Comparison of ENCODE assay signal across 18 cellular contexts in the genomic region with DNA sequence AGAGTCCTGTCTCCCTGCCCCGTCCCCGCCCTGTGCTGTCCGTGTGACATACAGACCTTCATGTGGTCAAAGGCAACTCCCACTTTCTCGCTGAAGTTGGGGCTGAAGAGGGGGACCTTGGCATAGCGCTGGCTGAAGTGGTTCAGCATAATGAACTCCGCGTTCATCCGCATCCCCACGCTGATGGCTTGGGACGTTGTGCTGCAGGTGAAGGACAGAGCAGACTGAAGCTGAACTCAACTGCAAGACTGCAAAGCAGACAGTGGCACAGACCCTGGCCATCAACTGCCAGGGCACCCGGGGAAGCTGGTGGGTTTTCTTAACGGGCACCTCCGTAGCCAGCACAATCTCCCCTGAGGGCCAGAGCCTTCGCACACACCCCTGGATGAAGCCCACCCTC. TPM values are rescaled to one million over a fixed set of nuclear protein-coding genes. Genes with fewer than 3 reads are reported as not detected.
DNase-seq lines count a peak whose midpoint lies in the region; ATAC-seq lines count a peak whose summit lies in the region.
"Had no signal": no experiment of that assay in that cellular context is flagged by ENCODE, and none has a peak within 500 bp of the region (broad histone marks: within the 10 kb centered on the region; RNA-seq: fewer than 3 reads in every experiment).

No MANE protein-coding gene starts in this region.

- H3K4me1 Mint-ChIP-seq in IgD-negative memory B cell: peaks cover 3 to 8% (median 4%) of the 10 kb centered on the region in 3 donors

- H4K20me1 ChIP-seq in BLaER1: peaks cover 35% of the 10 kb centered on the region

- H3K27ac ChIP-seq in BLaER1: peak overlapping the region; percentile 52
- H3K27ac ChIP-seq: 22Rv1 had no signal

- H3K9me3 ChIP-seq in BLaER1: no peaks in the 10 kb centered on the region

- 0 out of 2 replicates have a peak overlapping the region, but pooled peaks have one; percentile 44 for H3K9ac ChIP-seq in BLaER1

- peak overlapping the region in 2 of 3 donors; percentile 50 to 67 for H3K27ac Mint-ChIP-seq in IgD-negative memory B cell
- H3K27ac Mint-ChIP-seq: B cell had no signal

- H3K27me3 Mint-ChIP-seq in IgD-negative memory B cell: no peaks in the 10 kb centered on the region
- H3K27me3 Mint-ChIP-seq: B cell; CD4-positive, alpha-beta memory T cell had no signal

- intact Hi-C loops in posterior vena cava (cut with DNase I): no loop called here

- H3K9me3 Mint-ChIP-seq in IgD-negative memory B cell: no peaks in the 10 kb centered on the region

- H3K36me3 ChIP-seq in BLaER1: peaks cover 87% of the 10 kb centered on the region

- no peaks in the 10 kb centered on the region; the same call in 1 of the 2 replicates for H3K27me3 ChIP-seq in BLaER1

- H3K36me3 Mint-ChIP-seq in IgD-negative memory B cell: peaks cover 4% of the 10 kb centered on the region

- no peak for ATAC-seq in GM19351 (IDR thresholded peaks at IDR 0.05; ENCODE audit: unreplicated experiment)
- no peak for ATAC-seq in HG02840 (IDR thresholded peaks at IDR 0.05; ENCODE audit: low FRiP score, unreplicated experiment)

- no peak overlapping the region for H3K4me3 ChIP-seq in BLaER1

- peaks cover 65% of the 10 kb centered on the region for H3K4me1 ChIP-seq in BLaER1

- H3K4me2 ChIP-seq in BLaER1: peak overlapping the region; percentile 59

- DNase-seq in activated effector memory CD4-positive, alpha-beta T cell treated with anti-CD3 and anti-CD28 coated beads, Interleukin-2, amount 50 U/mL, for 16 hours: peak; percentile 58
- no peak for DNase-seq in activated effector memory CD4-positive, alpha-beta T cell treated with Interleukin-2 at 50 U/mL for 16 hours
- DNase-seq in posterior vena cava (ENCODE audit: low spot score) (peak; percentile 42), SW 1271 (lab: John Stamatoyannopoulos, UW) (no peak)
- DNase-seq: Calu3; CD4-positive, alpha-beta memory T cell; COR-L47; DMS53; DMS79 treated with DMSO at 0.1 percent for 48 hours; GF-D8; GOT3; HCEC 1CT had no signal

- no peak overlapping the region for H3K4me3 Mint-ChIP-seq in IgD-negative memory B cell
- H3K4me3 Mint-ChIP-seq: B cell; CD4-positive, alpha-beta memory T cell had no signal

RNA-seq across cellular contexts. Expression of a gene that starts 24.2 kb away (rescaled TPM):
- polyA plus RNA-seq in IgD-negative memory B cell: 56.3 TPM
- 10 to 100 TPM; 39.8 to 44.1 TPM for total RNA-seq in posterior vena cava

Comparison
In these comparisons a context has a peak if more than half of its experiments do, and no peak if none do; other contexts are left out.
1. DNase-seq: peak in activated effector memory CD4-positive, alpha-beta T cell treated with anti-CD3 and anti-CD28 coated beads, Interleukin-2, amount 50 U/mL, for 16 hours (single experiment) and posterior vena cava (single experiment); none in activated effector memory CD4-positive, alpha-beta T cell treated with Interleukin-2 at 50 U/mL for 16 hours (single experiment) and SW 1271 (0 of 2).